ENCODE assay signal across 8 cellular contexts in genomic region chr10:21174670-21175495, GRCh38.
DNase-seq lines count a peak whose midpoint lies in the region; ATAC-seq and FAIRE-seq lines count a peak whose summit lies in the region.

No MANE protein-coding gene starts in this region.

- H3K4me1 ChIP-seq in adipocyte (ENCODE audit: control insufficient read depth, insufficient read depth, low read length), result peaks cover 3% of the 10 kb centered on the region

- peak; percentile 65 for FAIRE-seq in islet of Langerhans (lab: Jason Lieb, UNC)

- peaks cover 6% of the 10 kb centered on the region for H3K9me3 ChIP-seq in adipocyte (ENCODE audit: control insufficient read depth, low read length)

- H3K9ac ChIP-seq in adipocyte (ENCODE audit: low read length), result no peak overlapping the region

- no peaks in the 10 kb centered on the region for H3K36me3 ChIP-seq in adipocyte (ENCODE audit: control insufficient read depth, insufficient read depth, low read length, severe bottlenecking)

- DNase-seq in SIG-M5 treated with dmso at 0.1 percent for 504 hours (lab: John Stamatoyannopoulos, UW; ENCODE audit: unreplicated experiment) (peak; percentile 21), SIG-M5 (lab: John Stamatoyannopoulos, UW) (no peak), adipocyte (ENCODE audit: low read depth) (no peak), substantia nigra (lab: John Stamatoyannopoulos, UW) (peak in 2 of 49 donors; percentile 12 to 53)
- DNase-seq in stimulated activated CD4-positive, alpha-beta T cell treated with anti-CD3 and anti-CD28 coated beads, Interleukin-2, amount 100 ng/mL, for 24 hours, result no peak

- ATAC-seq in GM21526 (IDR thresholded peaks at IDR 0.05; ENCODE audit: low FRiP score, unreplicated experiment) (no peak), HG02610 (IDR thresholded peaks at IDR 0.05; ENCODE audit: unreplicated experiment) (no peak)

- peak overlapping the region; percentile 31 for H3K27ac ChIP-seq in substantia nigra (ENCODE audit: low read depth, low read length, poor library complexity, severe bottlenecking)

- no peaks in the 10 kb centered on the region for H3K27me3 ChIP-seq in adipocyte (replicated peaks; ENCODE audit: control insufficient read depth, insufficient read depth, low read length)

- peak overlapping the region; percentile 64 for H3K4me3 ChIP-seq in adipocyte (ENCODE audit: low read length)
